ENCODE assay signal across 12 cellular contexts in the genomic region with DNA sequence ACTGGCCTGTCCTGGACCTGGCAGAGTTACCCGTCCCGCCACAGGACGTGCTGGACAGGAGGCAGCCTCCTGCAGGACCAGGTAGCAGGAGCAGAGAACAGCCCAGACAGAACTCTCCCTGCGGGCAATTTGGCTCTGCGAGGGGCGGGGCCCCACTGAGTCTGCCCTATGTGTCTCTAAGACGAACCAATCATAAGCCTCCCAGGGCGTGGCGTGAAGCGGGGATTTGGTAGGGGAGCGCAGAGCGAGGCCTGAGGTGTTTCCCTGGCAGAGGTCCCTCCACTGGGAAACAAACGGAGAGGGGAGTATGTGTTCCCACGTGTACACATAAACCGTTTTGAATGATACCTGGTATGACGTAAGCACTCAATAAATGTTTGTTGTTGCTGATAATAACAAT. TPM values are rescaled to one million over a fixed set of nuclear protein-coding genes. Genes with fewer than 3 reads are reported as not detected.
DNase-seq lines count a peak whose midpoint lies in the region; ATAC-seq and TF ChIP-seq lines count a peak whose summit lies in the region.
"Had no signal": no experiment of that assay in that cellular context is flagged by ENCODE, and none has a peak within 500 bp of the region (broad histone marks: within the 10 kb centered on the region; RNA-seq: fewer than 3 reads in every experiment).

No MANE protein-coding gene starts in this region.

- TF ChIP-seq CTCF in spleen (IDR thresholded peaks at IDR 0.05 in 8 of 11, conservative IDR thresholded peaks at IDR 0.05 in 3 of 11) (no peak), tibial nerve (IDR thresholded peaks at IDR 0.05) (no peak)

- H3K4me1 Mint-ChIP-seq in activated CD4-positive, alpha-beta T cell treated with anti-CD3 and anti-CD28 coated beads, Interleukin-2, amount 10 ng/mL, durations not matched to agents 7 days and 5 days, result peaks cover 97% of the 10 kb centered on the region
- H3K4me1 Mint-ChIP-seq in T-helper 17 cell, result peaks cover 78% of the 10 kb centered on the region

- no peaks in the 10 kb centered on the region for H3K9me3 Mint-ChIP-seq in activated CD4-positive, alpha-beta T cell treated with anti-CD3 and anti-CD28 coated beads, Interleukin-2, amount 10 ng/mL, durations not matched to agents 7 days and 5 days
- H3K9me3 Mint-ChIP-seq: dendritic cell treated with granulocyte-macrophage colony-stimulating factor and Interleukin-4, amounts not matched to agents 40 ng/mL and 50 ng/mL, for 4 days had no signal

- peaks cover 25% of the 10 kb centered on the region for H3K36me3 Mint-ChIP-seq in activated CD4-positive, alpha-beta T cell treated with anti-CD3 and anti-CD28 coated beads, Interleukin-2, amount 10 ng/mL, durations not matched to agents 7 days and 5 days (ENCODE audit: low read depth)
- H3K36me3 Mint-ChIP-seq in T-helper 17 cell (ENCODE audit: low read depth), result peaks cover 3% of the 10 kb centered on the region

- H3K9me3 ChIP-seq in T-helper 17 cell (ENCODE audit: control insufficient read depth, low read length, poor library complexity, severe bottlenecking) (no peaks in the 10 kb centered on the region), spleen (no peaks in the 10 kb centered on the region), tibial nerve (no peaks in the 10 kb centered on the region)
- H3K9me3 ChIP-seq in effector memory CD4-positive, alpha-beta T cell (ENCODE audit: control insufficient read depth, low read length), result no peaks in the 10 kb centered on the region

- CTCF ChIA-PET in activated CD4-positive, alpha-beta T cell treated with anti-CD3 and anti-CD28 coated beads, Interleukin-2, amount 10 ng/mL, durations not matched to agents 7 days and 5 days (lab: Charles Lee), result interaction anchor here (1.0 to 4.9 kb wide), 5 partner anchors 11 to 44 kb away, joined by 4 to 27 read pairs (median 6); no protein-coding TSS in a partner anchor

- intact Hi-C loops in spleen (cut with DNase I; ENCODE audit: low total_unique reads) (no loop called here), left ventricle myocardium superior (cut with micrococcal nuclease) (no loop called here)

- TF ChIP-seq POLR2A in spleen (IDR thresholded peaks at IDR 0.05), result no peak
- TF ChIP-seq POLR2A in tibial nerve (IDR thresholded peaks at IDR 0.05), result no peak

- peaks cover 94% of the 10 kb centered on the region for H3K4me1 ChIP-seq in effector memory CD4-positive, alpha-beta T cell (ENCODE audit: control insufficient read depth, insufficient read depth, low read length, poor library complexity, severe bottlenecking)
- H3K4me1 ChIP-seq in spleen (peaks cover 44 to 100% (median 99%) of the 10 kb centered on the region in 6 donors), tibial nerve (peaks cover 0 to 51% (median 46%) of the 10 kb centered on the region in 4 donors)

- H3K27me3 ChIP-seq in effector memory CD4-positive, alpha-beta T cell (replicated peaks; ENCODE audit: control insufficient read depth, insufficient read depth, low read length, poor library complexity, severe bottlenecking), result no peaks in the 10 kb centered on the region
- H3K27me3 ChIP-seq in spleen (replicated peaks in 1 of 7), result no peaks in the 10 kb centered on the region
- H3K27me3 ChIP-seq in tibial nerve, result no peaks in the 10 kb centered on the region

- 88 to 94% (median 90%) methylated on average over 16 of the region's 16 CpGs for WGBS in spleen, 5 donors
- WGBS in tibial nerve, 2 donors, result 92 to 93% methylated on average over 16 of the region's 16 CpGs

- H3K27me3 Mint-ChIP-seq in activated CD4-positive, alpha-beta T cell treated with anti-CD3 and anti-CD28 coated beads, Interleukin-2, amount 10 ng/mL, durations not matched to agents 7 days and 5 days, result no peaks in the 10 kb centered on the region
- no peaks in the 10 kb centered on the region for H3K27me3 Mint-ChIP-seq in T-helper 17 cell

- POLR2A ChIA-PET in activated CD4-positive, alpha-beta T cell treated with anti-CD3 and anti-CD28 coated beads, Interleukin-2, amount 10 ng/mL, durations not matched to agents 7 days and 5 days (lab: Charles Lee), result interaction anchor here (0.6 kb wide), 1 partner anchor 22 kb away, joined by 3 read pairs; no protein-coding TSS in a partner anchor

- TF ChIP-seq EP300 in tibial nerve (IDR thresholded peaks at IDR 0.05), result no peak

- peak overlapping the region; percentile 60 for H3K27ac Mint-ChIP-seq in activated CD4-positive, alpha-beta T cell treated with anti-CD3 and anti-CD28 coated beads, Interleukin-2, amount 10 ng/mL, durations not matched to agents 7 days and 5 days
- peak overlapping the region; percentile 98 for H3K27ac Mint-ChIP-seq in T-helper 17 cell

- ATAC-seq in T-helper 17 cell (no peak), left ventricle myocardium superior (no peak)

- no peaks in the 10 kb centered on the region for H3K36me3 ChIP-seq in effector memory CD4-positive, alpha-beta T cell (ENCODE audit: control insufficient read depth, insufficient read depth, low read length)
- H3K36me3 ChIP-seq in spleen, result peaks cover 0 to 33% (median 0%) of the 10 kb centered on the region in 6 donors
- H3K36me3 ChIP-seq in tibial nerve, result no peaks in the 10 kb centered on the region

- H3K4me3 ChIP-seq in effector memory CD4-positive, alpha-beta T cell (ENCODE audit: insufficient read depth, low read depth, low read length, poor library complexity, severe bottlenecking), result peak overlapping the region; percentile 6
- H3K4me3 ChIP-seq in spleen (no peak overlapping the region), tibial nerve (no peak overlapping the region)

- peak overlapping the region; percentile 71 for H3K27ac ChIP-seq in effector memory CD4-positive, alpha-beta T cell (ENCODE audit: insufficient read depth, low read length, poor library complexity, severe bottlenecking)
- H3K27ac ChIP-seq in spleen, result peak overlapping the region in 3 of 8 donors; percentile 65 to 80 (median 70)
- no peak overlapping the region for H3K27ac ChIP-seq in tibial nerve

- H3K4me3 Mint-ChIP-seq in activated CD4-positive, alpha-beta T cell treated with anti-CD3 and anti-CD28 coated beads, Interleukin-2, amount 10 ng/mL, durations not matched to agents 7 days and 5 days, result no peak overlapping the region
- peak overlapping the region; percentile 64 for H3K4me3 Mint-ChIP-seq in T-helper 17 cell
- H3K4me3 Mint-ChIP-seq: dendritic cell treated with granulocyte-macrophage colony-stimulating factor and Interleukin-4, amounts not matched to agents 40 ng/mL and 50 ng/mL, for 4 days had no signal

- no peak for DNase-seq in activated CD4-positive, alpha-beta T cell treated with anti-CD3 and anti-CD28 coated beads, Interleukin-2, amount 10 ng/mL, durations not matched to agents 7 days and 5 days
- no peak for DNase-seq in activated CD4-positive, alpha-beta T cell treated with anti-CD3 and anti-CD28 coated beads, Interleukin-2, amount 50 U/mL, for 1 hour
- DNase-seq in T-helper 17 cell, result peak in 1 of 3 donors; percentile 35
- peak in 1 of 3 donors; percentile 21 for DNase-seq in effector memory CD4-positive, alpha-beta T cell
- DNase-seq in spleen, result peak; percentile 78
- no peak for DNase-seq in left ventricle myocardium superior
- no peak for DNase-seq in tibial nerve (ENCODE audit: low spot score in 2 of 2)
- no peak for DNase-seq in HCEC 1CT
- DNase-seq: ACHN, foreskin melanocyte, NCI-H446 had no signal

RNA-seq across cellular contexts. Expression of a gene that starts 7.4 kb away (rescaled TPM):
- total RNA-seq in activated CD4-positive, alpha-beta T cell treated with anti-CD3 and anti-CD28 coated beads, Interleukin-2, amount 10 ng/mL, durations not matched to agents 7 days and 5 days, result 100 to 1,000 TPM; 126 to 128 TPM
- total RNA-seq in T-helper 17 cell, result 100 to 1,000 TPM; 112 to 146 TPM
- total RNA-seq in spleen, result 100 to 1,000 TPM in 4 of 7 donors, 10 to 100 TPM in 3; 65.3 to 174 (median 125) TPM
- 100 to 1,000 TPM in 1 of 3 donors, 10 to 100 TPM in 2; 27.8 to 111 (median 35.3) TPM for polyA plus RNA-seq in spleen
- 58.0 TPM for total RNA-seq in left ventricle myocardium superior
- total RNA-seq in tibial nerve, result 10 to 100 TPM; 27.9 to 49.4 (median 43.4) TPM
